In genomic region chr13:109131698-109132257, GRCh38 we compare ENCODE assay signal across 1 cellular context.
A peak's percentile ranks its signal among the peaks of the same experiment; 100 is the strongest.
TF ChIP-seq lines count a peak whose summit lies in the region.

No MANE protein-coding gene starts in this region.

TF ChIP-seq in GM12878, 131 proteins besides CTCF, POLR2A, EP300 and RAD21 (continued from another document and continues in another):
- TF ChIP-seq ATF2 (IDR thresholded peaks at IDR 0.05; ENCODE audit: low read length) (no peak), E2F8 (IDR thresholded peaks at IDR 0.05; ENCODE audit: low read depth, partially characterized antibody) (no peak), IKZF2 (IDR thresholded peaks at IDR 0.05) (peak; percentile 92 to 95), PBX3 (IDR thresholded peaks at IDR 0.05; ENCODE audit: insufficient replicate concordance, low read depth, low read length) (no peak), NFXL1 (IDR thresholded peaks at IDR 0.05; ENCODE audit: borderline replicate concordance) (no peak), NFIC (IDR thresholded peaks at IDR 0.05; ENCODE audit: low read depth, low read length) (no peak), TAF1 (IDR thresholded peaks at IDR 0.05; ENCODE audit: borderline replicate concordance, low read depth, low read length) (no peak), ZNF24 (IDR thresholded peaks at IDR 0.05) (no peak), PKNOX1 (IDR thresholded peaks at IDR 0.05) (peak; percentile 50; the same call in 1 of the 2 replicates), CEBPB (IDR thresholded peaks at IDR 0.05; ENCODE audit: borderline replicate concordance in 1 of 2, low read depth in 2 of 2, low read length in 2 of 2) (no peak), GATAD2B (conservative IDR thresholded peaks at IDR 0.05; ENCODE audit: low read depth) (0 out of 2 replicates have a peak, but pooled peaks have one; percentile 47), ESRRA (IDR thresholded peaks at IDR 0.05; ENCODE audit: low read length) (no peak), ZZZ3 (IDR thresholded peaks at IDR 0.05; ENCODE audit: control insufficient read depth, insufficient read length, low read depth) (no peak), ZSCAN29 (IDR thresholded peaks at IDR 0.05) (no peak), EZH2 (IDR thresholded peaks at IDR 0.05; ENCODE audit: borderline replicate concordance, control insufficient read depth, low read depth, low read length) (no peak), JUNB (IDR thresholded peaks at IDR 0.05) (no peak), PAX5 (IDR thresholded peaks at IDR 0.05; ENCODE audit: borderline replicate concordance, low read depth, low read length) (no peak), RUNX3 (IDR thresholded peaks at IDR 0.05; ENCODE audit: low read length) (0 out of 2 replicates have a peak, but pooled peaks have one; percentile 47), SMARCA5 (IDR thresholded peaks at IDR 0.05) (peak; percentile 71), ZNF384 (IDR thresholded peaks at IDR 0.05; ENCODE audit: borderline replicate concordance, low read depth, low read length) (no peak), WRNIP1 (IDR thresholded peaks at IDR 0.05; ENCODE audit: borderline replicate concordance, low read depth, low read length) (no peak), GABPA (IDR thresholded peaks at IDR 0.05; ENCODE audit: low read depth) (no peak), ZNF217 (IDR thresholded peaks at IDR 0.05) (peak; percentile 20; the same call in 1 of the 2 replicates), IRF3 (IDR thresholded peaks at IDR 0.05) (no peak), MTA2 (IDR thresholded peaks at IDR 0.05; ENCODE audit: low read depth) (peak; percentile 65), BCL11A (IDR thresholded peaks at IDR 0.05; ENCODE audit: low read depth, low read length) (no peak), ZBED1 (IDR thresholded peaks at IDR 0.05; ENCODE audit: borderline replicate concordance) (no peak), RELB (IDR thresholded peaks at IDR 0.05; ENCODE audit: low read depth) (peak; percentile 95), TCF3 (IDR thresholded peaks at IDR 0.05; ENCODE audit: borderline replicate concordance, insufficient read depth, low read depth, low read length) (no peak), ATF7 (IDR thresholded peaks at IDR 0.05; ENCODE audit: low read depth) (peak; percentile 84), SUPT20H (IDR thresholded peaks at IDR 0.05; ENCODE audit: borderline replicate concordance, control insufficient read depth, low read depth, low read length) (no peak), SIX5 (IDR thresholded peaks at IDR 0.05; ENCODE audit: low read depth, low read length, severe bottlenecking) (no peak), CBX3 (IDR thresholded peaks at IDR 0.05; ENCODE audit: borderline replicate concordance, low read depth) (no peak), TCF12 (IDR thresholded peaks at IDR 0.05; ENCODE audit: low read depth, low read length) (peak; percentile 81), SPI1 (IDR thresholded peaks at IDR 0.05; ENCODE audit: borderline replicate concordance, insufficient read depth, low read depth, low read length) (peak; percentile 95), JUND (IDR thresholded peaks at IDR 0.05; ENCODE audit: low read depth, low read length) (peak; percentile 56; the same call in 1 of the 2 replicates), CHD2 (IDR thresholded peaks at IDR 0.05; ENCODE audit: borderline replicate concordance, low read depth, low read length) (peak; percentile 65; the same call in 1 of the 2 replicates), POU2F2 (IDR thresholded peaks at IDR 0.05; ENCODE audit: borderline replicate concordance, low read depth, low read length) (0 out of 3 replicates have a peak, but pooled peaks have one; percentile 9), NR2F1 (conservative IDR thresholded peaks at IDR 0.05) (no peak)
- TF ChIP-seq, protein P1, sequence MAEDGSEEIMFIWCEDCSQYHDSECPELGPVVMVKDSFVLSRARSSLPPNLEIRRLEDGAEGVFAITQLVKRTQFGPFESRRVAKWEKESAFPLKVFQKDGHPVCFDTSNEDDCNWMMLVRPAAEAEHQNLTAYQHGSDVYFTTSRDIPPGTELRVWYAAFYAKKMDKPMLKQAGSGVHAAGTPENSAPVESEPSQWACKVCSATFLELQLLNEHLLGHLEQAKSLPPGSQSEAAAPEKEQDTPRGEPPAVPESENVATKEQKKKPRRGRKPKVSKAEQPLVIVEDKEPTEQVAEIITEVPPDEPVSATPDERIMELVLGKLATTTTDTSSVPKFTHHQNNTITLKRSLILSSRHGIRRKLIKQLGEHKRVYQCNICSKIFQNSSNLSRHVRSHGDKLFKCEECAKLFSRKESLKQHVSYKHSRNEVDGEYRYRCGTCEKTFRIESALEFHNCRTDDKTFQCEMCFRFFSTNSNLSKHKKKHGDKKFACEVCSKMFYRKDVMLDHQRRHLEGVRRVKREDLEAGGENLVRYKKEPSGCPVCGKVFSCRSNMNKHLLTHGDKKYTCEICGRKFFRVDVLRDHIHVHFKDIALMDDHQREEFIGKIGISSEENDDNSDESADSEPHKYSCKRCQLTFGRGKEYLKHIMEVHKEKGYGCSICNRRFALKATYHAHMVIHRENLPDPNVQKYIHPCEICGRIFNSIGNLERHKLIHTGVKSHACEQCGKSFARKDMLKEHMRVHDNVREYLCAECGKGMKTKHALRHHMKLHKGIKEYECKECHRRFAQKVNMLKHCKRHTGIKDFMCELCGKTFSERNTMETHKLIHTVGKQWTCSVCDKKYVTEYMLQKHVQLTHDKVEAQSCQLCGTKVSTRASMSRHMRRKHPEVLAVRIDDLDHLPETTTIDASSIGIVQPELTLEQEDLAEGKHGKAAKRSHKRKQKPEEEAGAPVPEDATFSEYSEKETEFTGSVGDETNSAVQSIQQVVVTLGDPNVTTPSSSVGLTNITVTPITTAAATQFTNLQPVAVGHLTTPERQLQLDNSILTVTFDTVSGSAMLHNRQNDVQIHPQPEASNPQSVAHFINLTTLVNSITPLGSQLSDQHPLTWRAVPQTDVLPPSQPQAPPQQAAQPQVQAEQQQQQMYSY (CRISPR knock-in tag; IDR thresholded peaks at IDR 0.05) = no peak
- TF ChIP-seq, protein P2, sequence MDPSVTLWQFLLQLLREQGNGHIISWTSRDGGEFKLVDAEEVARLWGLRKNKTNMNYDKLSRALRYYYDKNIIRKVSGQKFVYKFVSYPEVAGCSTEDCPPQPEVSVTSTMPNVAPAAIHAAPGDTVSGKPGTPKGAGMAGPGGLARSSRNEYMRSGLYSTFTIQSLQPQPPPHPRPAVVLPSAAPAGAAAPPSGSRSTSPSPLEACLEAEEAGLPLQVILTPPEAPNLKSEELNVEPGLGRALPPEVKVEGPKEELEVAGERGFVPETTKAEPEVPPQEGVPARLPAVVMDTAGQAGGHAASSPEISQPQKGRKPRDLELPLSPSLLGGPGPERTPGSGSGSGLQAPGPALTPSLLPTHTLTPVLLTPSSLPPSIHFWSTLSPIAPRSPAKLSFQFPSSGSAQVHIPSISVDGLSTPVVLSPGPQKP (IDR thresholded peaks at IDR 0.05; ENCODE audit: low read depth, low read length) = no peak
- TF ChIP-seq, protein P3, sequence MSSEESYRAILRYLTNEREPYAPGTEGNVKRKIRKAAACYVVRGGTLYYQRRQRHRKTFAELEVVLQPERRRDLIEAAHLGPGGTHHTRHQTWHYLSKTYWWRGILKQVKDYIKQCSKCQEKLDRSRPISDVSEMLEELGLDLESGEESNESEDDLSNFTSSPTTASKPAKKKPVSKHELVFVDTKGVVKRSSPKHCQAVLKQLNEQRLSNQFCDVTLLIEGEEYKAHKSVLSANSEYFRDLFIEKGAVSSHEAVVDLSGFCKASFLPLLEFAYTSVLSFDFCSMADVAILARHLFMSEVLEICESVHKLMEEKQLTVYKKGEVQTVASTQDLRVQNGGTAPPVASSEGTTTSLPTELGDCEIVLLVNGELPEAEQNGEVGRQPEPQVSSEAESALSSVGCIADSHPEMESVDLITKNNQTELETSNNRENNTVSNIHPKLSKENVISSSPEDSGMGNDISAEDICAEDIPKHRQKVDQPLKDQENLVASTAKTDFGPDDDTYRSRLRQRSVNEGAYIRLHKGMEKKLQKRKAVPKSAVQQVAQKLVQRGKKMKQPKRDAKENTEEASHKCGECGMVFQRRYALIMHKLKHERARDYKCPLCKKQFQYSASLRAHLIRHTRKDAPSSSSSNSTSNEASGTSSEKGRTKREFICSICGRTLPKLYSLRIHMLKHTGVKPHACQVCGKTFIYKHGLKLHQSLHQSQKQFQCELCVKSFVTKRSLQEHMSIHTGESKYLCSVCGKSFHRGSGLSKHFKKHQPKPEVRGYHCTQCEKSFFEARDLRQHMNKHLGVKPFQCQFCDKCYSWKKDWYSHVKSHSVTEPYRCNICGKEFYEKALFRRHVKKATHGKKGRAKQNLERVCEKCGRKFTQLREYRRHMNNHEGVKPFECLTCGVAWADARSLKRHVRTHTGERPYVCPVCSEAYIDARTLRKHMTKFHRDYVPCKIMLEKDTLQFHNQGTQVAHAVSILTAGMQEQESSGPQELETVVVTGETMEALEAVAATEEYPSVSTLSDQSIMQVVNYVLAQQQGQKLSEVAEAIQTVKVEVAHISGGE (CRISPR knock-in tag; IDR thresholded peaks at IDR 0.05) = no peak
- TF ChIP-seq, protein P4, sequence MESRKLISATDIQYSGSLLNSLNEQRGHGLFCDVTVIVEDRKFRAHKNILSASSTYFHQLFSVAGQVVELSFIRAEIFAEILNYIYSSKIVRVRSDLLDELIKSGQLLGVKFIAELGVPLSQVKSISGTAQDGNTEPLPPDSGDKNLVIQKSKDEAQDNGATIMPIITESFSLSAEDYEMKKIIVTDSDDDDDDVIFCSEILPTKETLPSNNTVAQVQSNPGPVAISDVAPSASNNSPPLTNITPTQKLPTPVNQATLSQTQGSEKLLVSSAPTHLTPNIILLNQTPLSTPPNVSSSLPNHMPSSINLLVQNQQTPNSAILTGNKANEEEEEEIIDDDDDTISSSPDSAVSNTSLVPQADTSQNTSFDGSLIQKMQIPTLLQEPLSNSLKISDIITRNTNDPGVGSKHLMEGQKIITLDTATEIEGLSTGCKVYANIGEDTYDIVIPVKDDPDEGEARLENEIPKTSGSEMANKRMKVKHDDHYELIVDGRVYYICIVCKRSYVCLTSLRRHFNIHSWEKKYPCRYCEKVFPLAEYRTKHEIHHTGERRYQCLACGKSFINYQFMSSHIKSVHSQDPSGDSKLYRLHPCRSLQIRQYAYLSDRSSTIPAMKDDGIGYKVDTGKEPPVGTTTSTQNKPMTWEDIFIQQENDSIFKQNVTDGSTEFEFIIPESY (IDR thresholded peaks at IDR 0.05) = no peak
